ENCODE assay signal across 1 cellular context in genomic region chr5:14439087-14439841, GRCh38.
TF ChIP-seq lines count a peak whose summit lies in the region.

No MANE protein-coding gene starts in this region.

TF ChIP-seq in HEK293, 187 proteins besides CTCF, POLR2A, EP300 and RAD21 (continued from another document and continues in another):
- TF ChIP-seq, protein P1, sequence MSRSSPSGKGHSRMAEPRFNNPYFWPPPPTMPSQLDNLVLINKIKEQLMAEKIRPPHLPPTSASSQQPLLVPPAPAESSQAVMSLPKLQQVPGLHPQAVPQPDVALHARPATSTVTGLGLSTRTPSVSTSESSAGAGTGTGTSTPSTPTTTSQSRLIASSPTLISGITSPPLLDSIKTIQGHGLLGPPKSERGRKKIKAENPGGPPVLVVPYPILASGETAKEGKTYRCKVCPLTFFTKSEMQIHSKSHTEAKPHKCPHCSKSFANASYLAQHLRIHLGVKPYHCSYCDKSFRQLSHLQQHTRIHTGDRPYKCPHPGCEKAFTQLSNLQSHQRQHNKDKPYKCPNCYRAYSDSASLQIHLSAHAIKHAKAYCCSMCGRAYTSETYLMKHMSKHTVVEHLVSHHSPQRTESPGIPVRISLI (tag by site-specific recombination; IDR thresholded peaks at IDR 0.05) = no peak
- TF ChIP-seq ZNF114 (tag by site-specific recombination; IDR thresholded peaks at IDR 0.05) (no peak), ZBTB49 (tag by site-specific recombination; IDR thresholded peaks at IDR 0.05; ENCODE audit: low read depth) (no peak), ZSCAN23 (tag by site-specific recombination; IDR thresholded peaks at IDR 0.05) (no peak), ZNF366 (tag by site-specific recombination; conservative IDR thresholded peaks at IDR 0.05) (peak; percentile 83), ZNF645 (tag by site-specific recombination; IDR thresholded peaks at IDR 0.05) (no peak), ZNF791 (tag by site-specific recombination; IDR thresholded peaks at IDR 0.05) (no peak), ZNF280D (tag by site-specific recombination; IDR thresholded peaks at IDR 0.05) (no peak), TSHZ1 (tag by site-specific recombination; IDR thresholded peaks at IDR 0.05; ENCODE audit: borderline replicate concordance) (peak; percentile 90), ZNF266 (tag by site-specific recombination; IDR thresholded peaks at IDR 0.05; ENCODE audit: low read depth) (no peak), ZNF398 (tag by site-specific recombination; IDR thresholded peaks at IDR 0.05) (no peak), ZNF16 (tag by site-specific recombination; IDR thresholded peaks at IDR 0.05; ENCODE audit: low read depth) (no peak), ZFP41 (tag by site-specific recombination; IDR thresholded peaks at IDR 0.05; ENCODE audit: borderline replicate concordance) (no peak), ZNF146 (tag by site-specific recombination; IDR thresholded peaks at IDR 0.05) (0 out of 2 replicates have a peak, but pooled peaks have one; percentile 23), OSR2 (tag by site-specific recombination; IDR thresholded peaks at IDR 0.05) (peak; percentile 92), ZNF629 (tag by site-specific recombination; IDR thresholded peaks at IDR 0.05) (peak; percentile 89), ZNF426 (tag by site-specific recombination; IDR thresholded peaks at IDR 0.05) (no peak), ZNF169 (tag by site-specific recombination; IDR thresholded peaks at IDR 0.05) (no peak), ZNF10 (tag by site-specific recombination; IDR thresholded peaks at IDR 0.05) (peak; percentile 40; the same call in 1 of the 2 replicates), ZNF391 (tag by site-specific recombination; IDR thresholded peaks at IDR 0.05; ENCODE audit: borderline replicate concordance, low read depth) (peak; percentile 70; the same call in 1 of the 2 replicates), ZBTB26 (tag by site-specific recombination; optimal IDR thresholded peaks at IDR 0.05) (no peak), ZNF211 (tag by site-specific recombination; IDR thresholded peaks at IDR 0.05; ENCODE audit: low read depth) (no peak), ZNF701 (tag by site-specific recombination; IDR thresholded peaks at IDR 0.05) (no peak), ZNF433 (tag by site-specific recombination; IDR thresholded peaks at IDR 0.05; ENCODE audit: low read depth) (no peak), ZNF555 (tag by site-specific recombination; conservative IDR thresholded peaks at IDR 0.05) (no peak), HOXC10 (CRISPR knock-in tag; IDR thresholded peaks at IDR 0.05) (no peak), ZNF184 (tag by site-specific recombination; IDR thresholded peaks at IDR 0.05) (no peak), ZNF473 (tag by site-specific recombination; IDR thresholded peaks at IDR 0.05) (no peak), ZFP69B (tag by site-specific recombination; IDR thresholded peaks at IDR 0.05) (peak; percentile 74), KLF10 (tag by site-specific recombination; IDR thresholded peaks at IDR 0.05) (peak; percentile 86), GFI1B (tag by site-specific recombination; IDR thresholded peaks at IDR 0.05) (peak; percentile 79)
- TF ChIP-seq, protein P2, sequence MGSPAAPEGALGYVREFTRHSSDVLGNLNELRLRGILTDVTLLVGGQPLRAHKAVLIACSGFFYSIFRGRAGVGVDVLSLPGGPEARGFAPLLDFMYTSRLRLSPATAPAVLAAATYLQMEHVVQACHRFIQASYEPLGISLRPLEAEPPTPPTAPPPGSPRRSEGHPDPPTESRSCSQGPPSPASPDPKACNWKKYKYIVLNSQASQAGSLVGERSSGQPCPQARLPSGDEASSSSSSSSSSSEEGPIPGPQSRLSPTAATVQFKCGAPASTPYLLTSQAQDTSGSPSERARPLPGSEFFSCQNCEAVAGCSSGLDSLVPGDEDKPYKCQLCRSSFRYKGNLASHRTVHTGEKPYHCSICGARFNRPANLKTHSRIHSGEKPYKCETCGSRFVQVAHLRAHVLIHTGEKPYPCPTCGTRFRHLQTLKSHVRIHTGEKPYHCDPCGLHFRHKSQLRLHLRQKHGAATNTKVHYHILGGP (tag by site-specific recombination; IDR thresholded peaks at IDR 0.05) = no peak
- TF ChIP-seq, protein P3, sequence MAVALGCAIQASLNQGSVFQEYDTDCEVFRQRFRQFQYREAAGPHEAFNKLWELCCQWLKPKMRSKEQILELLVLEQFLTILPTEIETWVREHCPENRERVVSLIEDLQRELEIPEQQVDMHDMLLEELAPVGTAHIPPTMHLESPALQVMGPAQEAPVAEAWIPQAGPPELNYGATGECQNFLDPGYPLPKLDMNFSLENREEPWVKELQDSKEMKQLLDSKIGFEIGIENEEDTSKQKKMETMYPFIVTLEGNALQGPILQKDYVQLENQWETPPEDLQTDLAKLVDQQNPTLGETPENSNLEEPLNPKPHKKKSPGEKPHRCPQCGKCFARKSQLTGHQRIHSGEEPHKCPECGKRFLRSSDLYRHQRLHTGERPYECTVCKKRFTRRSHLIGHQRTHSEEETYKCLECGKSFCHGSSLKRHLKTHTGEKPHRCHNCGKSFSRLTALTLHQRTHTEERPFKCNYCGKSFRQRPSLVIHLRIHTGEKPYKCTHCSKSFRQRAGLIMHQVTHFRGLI (tag by site-specific recombination; IDR thresholded peaks at IDR 0.05) = peak; percentile 46; the same call in 1 of the 2 replicates
- TF ChIP-seq, protein P4, sequence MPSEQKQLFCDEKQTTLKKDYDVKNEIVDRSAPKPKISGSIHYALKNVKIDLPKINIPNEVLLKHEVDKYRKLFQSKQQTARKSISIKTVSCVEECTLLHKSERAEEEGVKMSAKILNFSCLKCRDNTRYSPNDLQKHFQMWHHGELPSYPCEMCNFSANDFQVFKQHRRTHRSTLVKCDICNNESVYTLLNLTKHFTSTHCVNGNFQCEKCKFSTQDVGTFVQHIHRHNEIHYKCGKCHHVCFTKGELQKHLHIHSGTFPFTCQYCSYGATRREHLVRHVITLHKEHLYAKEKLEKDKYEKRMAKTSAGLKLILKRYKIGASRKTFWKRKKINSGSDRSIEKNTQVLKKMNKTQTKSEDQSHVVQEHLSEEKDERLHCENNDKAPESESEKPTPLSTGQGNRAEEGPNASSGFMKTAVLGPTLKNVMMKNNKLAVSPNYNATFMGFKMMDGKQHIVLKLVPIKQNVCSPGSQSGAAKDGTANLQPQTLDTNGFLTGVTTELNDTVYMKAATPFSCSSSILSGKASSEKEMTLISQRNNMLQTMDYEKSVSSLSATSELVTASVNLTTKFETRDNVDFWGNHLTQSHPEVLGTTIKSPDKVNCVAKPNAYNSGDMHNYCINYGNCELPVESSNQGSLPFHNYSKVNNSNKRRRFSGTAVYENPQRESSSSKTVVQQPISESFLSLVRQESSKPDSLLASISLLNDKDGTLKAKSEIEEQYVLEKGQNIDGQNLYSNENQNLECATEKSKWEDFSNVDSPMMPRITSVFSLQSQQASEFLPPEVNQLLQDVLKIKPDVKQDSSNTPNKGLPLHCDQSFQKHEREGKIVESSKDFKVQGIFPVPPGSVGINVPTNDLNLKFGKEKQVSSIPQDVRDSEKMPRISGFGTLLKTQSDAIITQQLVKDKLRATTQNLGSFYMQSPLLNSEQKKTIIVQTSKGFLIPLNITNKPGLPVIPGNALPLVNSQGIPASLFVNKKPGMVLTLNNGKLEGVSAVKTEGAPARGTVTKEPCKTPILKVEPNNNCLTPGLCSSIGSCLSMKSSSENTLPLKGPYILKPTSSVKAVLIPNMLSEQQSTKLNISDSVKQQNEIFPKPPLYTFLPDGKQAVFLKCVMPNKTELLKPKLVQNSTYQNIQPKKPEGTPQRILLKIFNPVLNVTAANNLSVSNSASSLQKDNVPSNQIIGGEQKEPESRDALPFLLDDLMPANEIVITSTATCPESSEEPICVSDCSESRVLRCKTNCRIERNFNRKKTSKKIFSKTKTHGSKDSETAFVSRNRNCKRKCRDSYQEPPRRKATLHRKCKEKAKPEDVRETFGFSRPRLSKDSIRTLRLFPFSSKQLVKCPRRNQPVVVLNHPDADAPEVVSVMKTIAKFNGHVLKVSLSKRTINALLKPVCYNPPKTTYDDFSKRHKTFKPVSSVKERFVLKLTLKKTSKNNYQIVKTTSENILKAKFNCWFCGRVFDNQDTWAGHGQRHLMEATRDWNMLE (tag by site-specific recombination; conservative IDR thresholded peaks at IDR 0.05; ENCODE audit: low read depth) = no peak
